In the genomic region with DNA sequence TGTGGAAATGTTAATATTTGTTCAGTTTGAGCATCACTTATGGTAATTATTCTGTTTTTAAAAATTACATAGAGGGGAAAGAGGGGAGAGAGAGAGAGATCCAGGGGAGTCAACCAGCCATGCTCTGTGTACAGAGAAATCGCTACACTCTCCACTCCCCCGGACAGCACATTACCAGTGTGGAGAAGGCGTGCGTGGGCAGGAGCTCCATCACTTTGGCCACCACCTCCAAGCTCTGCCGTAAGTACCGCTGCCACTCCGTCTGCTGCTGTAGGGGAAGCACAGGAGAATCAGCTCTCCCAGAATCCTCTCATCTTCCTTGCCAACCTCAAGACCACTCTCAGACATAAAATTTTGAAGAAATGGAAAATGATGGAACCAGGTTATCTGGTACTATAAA, we compare ENCODE assay signal across 19 cellular contexts.
DNase-seq lines count a peak whose midpoint lies in the region; ATAC-seq and TF ChIP-seq lines count a peak whose summit lies in the region.
"Had no signal": no experiment of that assay in that cellular context is flagged by ENCODE, and none has a peak within 500 bp of the region (broad histone marks: within the 10 kb centered on the region; RNA-seq: fewer than 3 reads in every experiment).

No MANE protein-coding gene starts in this region.

- H3K4me3 ChIP-seq in HEK293 (ENCODE audit: low read depth, low read length) = no peak overlapping the region
- H3K4me3 ChIP-seq in psoas muscle = no peak overlapping the region

- intact Hi-C loops in psoas muscle (cut with DNase I) = no loop called here

- POLR2A ChIA-PET in HEK293 (lab: Yijun Ruan, JAX) = no interaction called here
- POLR2A ChIA-PET in naive thymus-derived CD8-positive, alpha-beta T cell (lab: Charles Lee) = interaction anchor here (0.9 to 1.3 kb wide), 2 partner anchors 30 to 59 kb away, joined by 3 to 4 read pairs; no protein-coding TSS in a partner anchor

- H3K9me3 Mint-ChIP-seq in activated T-cell treated with anti-CD3 and anti-CD28 coated beads, Interleukin-2, amount 50 U/mL, for 24 hours = no peaks in the 10 kb centered on the region
- no peaks in the 10 kb centered on the region for H3K9me3 Mint-ChIP-seq in activated T-cell treated with anti-CD3 and anti-CD28 coated beads, Interleukin-2, amount 50 U/mL, for 4 hours
- H3K9me3 Mint-ChIP-seq in naive thymus-derived CD8-positive, alpha-beta T cell = no peaks in the 10 kb centered on the region
- H3K9me3 Mint-ChIP-seq in stimulated activated naive B cell treated with anti-CD40 and anti-IgM and Interleukin-4, amounts not matched to agents 10 μg/mL and 1 μg/mL and 100 μg/mL, for 72 hours = no peaks in the 10 kb centered on the region

- H3K27ac Mint-ChIP-seq in activated T-cell treated with anti-CD3 and anti-CD28 coated beads, Interleukin-2, amount 50 U/mL, for 24 hours = peak overlapping the region; percentile 71
- peak overlapping the region in 6 of 10 donors; percentile 2 to 76 (median 54) for H3K27ac Mint-ChIP-seq in naive thymus-derived CD8-positive, alpha-beta T cell
- peak overlapping the region; percentile 69 for H3K27ac Mint-ChIP-seq in stimulated activated naive B cell treated with anti-CD40 and anti-IgM and Interleukin-4, amounts not matched to agents 10 μg/mL and 1 μg/mL and 100 μg/mL, for 72 hours

- H3K36me3 ChIP-seq in HEK293 (ENCODE audit: control insufficient read depth in 2 of 2, insufficient read depth in 1 of 2, low read length in 2 of 2) (peaks cover 10 to 94% of the 10 kb centered on the region in 2 experiments), psoas muscle (ENCODE audit: insufficient read depth in 1 of 2, low read depth in 1 of 2) (peaks cover 16 to 79% of the 10 kb centered on the region in 2 donors)

- H3K27me3 Mint-ChIP-seq in activated T-cell treated with anti-CD3 and anti-CD28 coated beads, Interleukin-2, amount 50 U/mL, for 24 hours = no peaks in the 10 kb centered on the region
- no peaks in the 10 kb centered on the region for H3K27me3 Mint-ChIP-seq in activated T-cell treated with anti-CD3 and anti-CD28 coated beads, Interleukin-2, amount 50 U/mL, for 4 hours (ENCODE audit: low read depth)
- no peaks in the 10 kb centered on the region for H3K27me3 Mint-ChIP-seq in naive thymus-derived CD8-positive, alpha-beta T cell
- H3K27me3 Mint-ChIP-seq in stimulated activated naive B cell treated with anti-CD40 and anti-IgM and Interleukin-4, amounts not matched to agents 10 μg/mL and 1 μg/mL and 100 μg/mL, for 72 hours = no peaks in the 10 kb centered on the region

- H3K4me3 Mint-ChIP-seq in activated T-cell treated with anti-CD3 and anti-CD28 coated beads, Interleukin-2, amount 50 U/mL, for 24 hours = no peak overlapping the region
- no peak overlapping the region for H3K4me3 Mint-ChIP-seq in activated T-cell treated with anti-CD3 and anti-CD28 coated beads, Interleukin-2, amount 50 U/mL, for 4 hours
- no peak overlapping the region for H3K4me3 Mint-ChIP-seq in naive thymus-derived CD8-positive, alpha-beta T cell
- no peak overlapping the region for H3K4me3 Mint-ChIP-seq in stimulated activated naive B cell treated with anti-CD40 and anti-IgM and Interleukin-4, amounts not matched to agents 10 μg/mL and 1 μg/mL and 100 μg/mL, for 72 hours

- no peaks in the 10 kb centered on the region for H3K4me1 ChIP-seq in HEK293 (ENCODE audit: control insufficient read depth, insufficient read depth, low read length)
- H3K4me1 ChIP-seq in psoas muscle = no peaks in the 10 kb centered on the region
- H3K4me1 ChIP-seq: BE2C had no signal

- no peak for ATAC-seq in activated T-cell treated with anti-CD3 and anti-CD28 coated beads, Interleukin-2, amount 50 U/mL, for 4 hours
- ATAC-seq in naive thymus-derived CD8-positive, alpha-beta T cell = no peak
- ATAC-seq in stimulated activated naive B cell treated with anti-CD40 and anti-IgM and Interleukin-4, amounts not matched to agents 10 μg/mL and 1 μg/mL and 100 μg/mL, for 72 hours (replicated peaks) = no peak
- ATAC-seq in psoas muscle = no peak

- TF ChIP-seq CTCF in HEK293 (tag by site-specific recombination; IDR thresholded peaks at IDR 0.05) (no peak), psoas muscle (IDR thresholded peaks at IDR 0.05) (no peak)

- DNase-seq in activated T-cell treated with anti-CD3 and anti-CD28 coated beads, Interleukin-2, amount 50 U/mL, for 24 hours = no peak
- no peak for DNase-seq in activated T-cell treated with anti-CD3 and anti-CD28 coated beads, Interleukin-2, amount 50 U/mL, for 4 hours
- no peak for DNase-seq in naive thymus-derived CD8-positive, alpha-beta T cell
- no peak for DNase-seq in stimulated activated naive B cell treated with anti-CD40 and anti-IgM and Interleukin-4, amounts not matched to agents 10 μg/mL and 1 μg/mL and 100 μg/mL, for 72 hours
- no peak for DNase-seq in amygdala (lab: John Stamatoyannopoulos, UW)
- no peak for DNase-seq in A172 (ENCODE audit: low spot score)
- DNase-seq in psoas muscle = no peak
- DNase-seq: 8988T, BE2C, KG1, MV-4-11, NCI-H1417, NCI-H187 treated with DMSO at 0.1 percent for 48 hours, NCI-H226, NCI-H524, NCI-H82, OCI-M1, Right ventricle myocardium superior had no signal

- no peak overlapping the region for H3K27ac ChIP-seq in HEK293 (ENCODE audit: extremely low read depth, low read depth, low read length)
- no peak overlapping the region for H3K27ac ChIP-seq in psoas muscle

- H3K4me1 Mint-ChIP-seq in activated T-cell treated with anti-CD3 and anti-CD28 coated beads, Interleukin-2, amount 50 U/mL, for 24 hours (ENCODE audit: low read depth) = peaks cover 41% of the 10 kb centered on the region
- peaks cover 31% of the 10 kb centered on the region for H3K4me1 Mint-ChIP-seq in activated T-cell treated with anti-CD3 and anti-CD28 coated beads, Interleukin-2, amount 50 U/mL, for 4 hours (ENCODE audit: low read depth)
- H3K4me1 Mint-ChIP-seq in naive thymus-derived CD8-positive, alpha-beta T cell = peaks cover 21 to 42% (median 34%) of the 10 kb centered on the region in 4 donors
- peaks cover 18 to 38% of the 10 kb centered on the region in 2 donors for H3K4me1 Mint-ChIP-seq in stimulated activated naive B cell treated with anti-CD40 and anti-IgM and Interleukin-4, amounts not matched to agents 10 μg/mL and 1 μg/mL and 100 μg/mL, for 72 hours

- CTCF ChIA-PET in HEK293 (lab: Yijun Ruan, JAX) = interaction anchor here (1.5 kb wide), 2 partner anchors 84 to 144 kb away, joined by 4 to 6 read pairs; no protein-coding TSS in a partner anchor

- 96 to 97% (median 97%) methylated on average over 7 of the region's 7 CpGs for WGBS in psoas muscle, 3 donors

- H3K36me3 Mint-ChIP-seq in activated T-cell treated with anti-CD3 and anti-CD28 coated beads, Interleukin-2, amount 50 U/mL, for 24 hours (ENCODE audit: low read depth) = peaks cover 98% of the 10 kb centered on the region
- H3K36me3 Mint-ChIP-seq in activated T-cell treated with anti-CD3 and anti-CD28 coated beads, Interleukin-2, amount 50 U/mL, for 4 hours (ENCODE audit: insufficient read depth) = peaks cover 50% of the 10 kb centered on the region
- peaks cover 0 to 94% (median 26%) of the 10 kb centered on the region in 3 donors for H3K36me3 Mint-ChIP-seq in naive thymus-derived CD8-positive, alpha-beta T cell
- peaks cover 55 to 72% of the 10 kb centered on the region in 2 donors for H3K36me3 Mint-ChIP-seq in stimulated activated naive B cell treated with anti-CD40 and anti-IgM and Interleukin-4, amounts not matched to agents 10 μg/mL and 1 μg/mL and 100 μg/mL, for 72 hours

- H3K27me3 ChIP-seq in psoas muscle (ENCODE audit: insufficient read depth in 3 of 3, low read length in 2 of 3) = no peaks in the 10 kb centered on the region
- H3K27me3 ChIP-seq: BE2C had no signal

- H3K9me3 ChIP-seq in HEK293 (ENCODE audit: control insufficient read depth, insufficient read depth, low read depth, low read length) (no peaks in the 10 kb centered on the region), psoas muscle (no peaks in the 10 kb centered on the region)
- H3K9me3 ChIP-seq: BE2C had no signal

TF ChIP-seq in HEK293, 187 proteins besides CTCF, POLR2A, EP300 and RAD21:
- TF ChIP-seq EGR2 (tag by site-specific recombination; IDR thresholded peaks at IDR 0.05; ENCODE audit: low read depth) (peak; percentile 80), TCF7L2 (IDR thresholded peaks at IDR 0.05; ENCODE audit: borderline replicate concordance, low read depth, low read length) (no peak), ZNF596 (tag by site-specific recombination; IDR thresholded peaks at IDR 0.05) (no peak), ZFHX2 (tag by site-specific recombination; conservative IDR thresholded peaks at IDR 0.05) (peak; percentile 67), ZNF398 (tag by site-specific recombination; IDR thresholded peaks at IDR 0.05) (no peak), ZBTB8A (tag by site-specific recombination; IDR thresholded peaks at IDR 0.05) (no peak)
TF ChIP-seq in HEK293: peak in this region for 2.
